In the genomic region with DNA sequence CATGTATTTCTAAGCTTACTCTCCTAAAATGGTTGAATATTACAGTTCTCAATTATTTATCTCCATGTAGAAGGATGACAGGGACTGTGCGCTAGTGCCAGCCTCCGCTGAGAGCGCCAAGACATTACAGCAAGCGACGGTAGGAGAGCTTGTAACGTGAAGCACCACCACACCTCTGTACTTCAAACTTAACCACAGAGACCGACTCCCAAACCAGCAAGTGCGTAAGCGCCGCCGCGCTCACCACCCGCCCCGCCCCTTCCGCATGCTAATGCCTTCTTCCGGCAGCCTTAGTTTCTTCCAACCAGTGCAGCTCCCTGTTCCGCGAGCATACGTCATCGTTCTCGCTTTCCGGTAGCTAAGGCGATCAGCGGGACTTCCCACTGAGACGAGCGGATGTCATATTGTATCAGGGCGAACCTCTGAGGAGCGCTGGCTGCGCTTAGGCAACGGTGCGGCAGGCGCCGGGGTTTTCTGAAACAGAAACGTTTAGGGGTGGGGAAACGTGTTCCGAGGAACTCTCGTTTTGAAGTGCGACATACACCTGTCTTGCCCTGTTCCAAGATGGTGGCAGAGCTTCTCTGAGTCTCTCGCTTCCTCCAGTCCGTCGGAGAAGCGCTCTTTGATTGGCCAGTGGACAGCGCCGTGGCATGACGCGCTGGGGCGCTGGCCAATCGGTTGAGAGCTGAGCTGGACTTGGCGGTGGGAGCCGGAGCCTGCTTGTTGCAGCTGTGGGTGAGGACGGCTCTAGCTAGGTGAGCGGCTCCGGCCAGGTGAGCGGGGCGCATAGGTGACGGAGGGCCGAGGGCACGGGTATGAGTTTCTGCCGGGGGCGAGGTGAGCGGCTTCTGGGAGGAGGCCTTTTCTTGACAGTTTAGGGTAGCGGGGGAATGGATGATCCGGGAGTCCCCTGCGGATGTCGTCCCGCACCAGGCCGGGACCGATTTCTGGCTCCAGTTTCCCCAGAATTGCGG, we compare ENCODE assay signal across 8 cellular contexts. TPM values are rescaled to one million over a fixed set of nuclear protein-coding genes. Genes with fewer than 3 reads are reported as not detected.
DNase-seq lines count a peak whose midpoint lies in the region; ATAC-seq and TF ChIP-seq lines count a peak whose summit lies in the region.

A gene (plus strand): TSS at position 723 of the 974 bp plus-strand sequence. CDS start 2,896 bp downstream, outside the sequence.

- H3K9me3 Mint-ChIP-seq in activated T-cell treated with anti-CD3 and anti-CD28 coated beads, Interleukin-2, amount 50 U/mL, for 24 hours: no peaks in the 10 kb centered on the region

- peaks cover 49% of the 10 kb centered on the region for H3K4me1 Mint-ChIP-seq in activated T-cell treated with anti-CD3 and anti-CD28 coated beads, Interleukin-2, amount 50 U/mL, for 24 hours (ENCODE audit: low read depth)

- H3K27ac Mint-ChIP-seq in activated T-cell treated with anti-CD3 and anti-CD28 coated beads, Interleukin-2, amount 50 U/mL, for 24 hours: peak within 1 kb of the TSS; percentile 100

- in situ Hi-C loops in KBM-7 (cut with MboI; ENCODE audit: low pct_unique_long_range_greater_than_20kb, low sequenced_read_pairs): no loop called here

- H3K4me3 Mint-ChIP-seq in activated T-cell treated with anti-CD3 and anti-CD28 coated beads, Interleukin-2, amount 50 U/mL, for 24 hours: peak within 1 kb of the TSS; percentile 100

- peaks cover 47% of the 10 kb centered on the region for H3K36me3 Mint-ChIP-seq in activated T-cell treated with anti-CD3 and anti-CD28 coated beads, Interleukin-2, amount 50 U/mL, for 24 hours (ENCODE audit: low read depth)

- H3K27me3 Mint-ChIP-seq in activated T-cell treated with anti-CD3 and anti-CD28 coated beads, Interleukin-2, amount 50 U/mL, for 24 hours: no peaks in the 10 kb centered on the region

- peak within 1 kb of the TSS; percentile 97 for H3K4me3 ChIP-seq in epithelial cell of proximal tubule (ENCODE audit: low read depth, low read length)

- peak; percentile 95 for ATAC-seq in GM21717 (IDR thresholded peaks at IDR 0.05; ENCODE audit: unreplicated experiment)

- TF ChIP-seq CTCF in epithelial cell of proximal tubule (conservative IDR thresholded peaks at IDR 0.05; ENCODE audit: low read depth, low read length): no peak

- DNase-seq in DMS153 treated with DMSO at 0.1 percent for 48 hours (lab: John Stamatoyannopoulos, UW; ENCODE audit: unreplicated experiment): peak; percentile 93
- peak; percentile 98 for DNase-seq in KBM-7
- DNase-seq in activated T-cell treated with anti-CD3 and anti-CD28 coated beads, Interleukin-2, amount 50 U/mL, for 24 hours: peak; percentile 97
- DNase-seq in epithelial cell of proximal tubule (ENCODE audit: low read depth): peak; percentile 93
- peak; percentile 97 for DNase-seq in mucosa of gallbladder (ENCODE audit: low spot score)
- DNase-seq in stimulated activated CD8-positive, alpha-beta memory T cell treated with anti-CD3 and anti-CD28 coated beads, Interleukin-4, amount 100 ng/mL, for 4 hours (ENCODE audit: low read depth in 2 of 2, low spot score in 1 of 2): peak; percentile 97 to 98

TF ChIP-seq in PFSK-1, 5 proteins besides CTCF, POLR2A, EP300 and RAD21:
- TF ChIP-seq, protein P1, sequence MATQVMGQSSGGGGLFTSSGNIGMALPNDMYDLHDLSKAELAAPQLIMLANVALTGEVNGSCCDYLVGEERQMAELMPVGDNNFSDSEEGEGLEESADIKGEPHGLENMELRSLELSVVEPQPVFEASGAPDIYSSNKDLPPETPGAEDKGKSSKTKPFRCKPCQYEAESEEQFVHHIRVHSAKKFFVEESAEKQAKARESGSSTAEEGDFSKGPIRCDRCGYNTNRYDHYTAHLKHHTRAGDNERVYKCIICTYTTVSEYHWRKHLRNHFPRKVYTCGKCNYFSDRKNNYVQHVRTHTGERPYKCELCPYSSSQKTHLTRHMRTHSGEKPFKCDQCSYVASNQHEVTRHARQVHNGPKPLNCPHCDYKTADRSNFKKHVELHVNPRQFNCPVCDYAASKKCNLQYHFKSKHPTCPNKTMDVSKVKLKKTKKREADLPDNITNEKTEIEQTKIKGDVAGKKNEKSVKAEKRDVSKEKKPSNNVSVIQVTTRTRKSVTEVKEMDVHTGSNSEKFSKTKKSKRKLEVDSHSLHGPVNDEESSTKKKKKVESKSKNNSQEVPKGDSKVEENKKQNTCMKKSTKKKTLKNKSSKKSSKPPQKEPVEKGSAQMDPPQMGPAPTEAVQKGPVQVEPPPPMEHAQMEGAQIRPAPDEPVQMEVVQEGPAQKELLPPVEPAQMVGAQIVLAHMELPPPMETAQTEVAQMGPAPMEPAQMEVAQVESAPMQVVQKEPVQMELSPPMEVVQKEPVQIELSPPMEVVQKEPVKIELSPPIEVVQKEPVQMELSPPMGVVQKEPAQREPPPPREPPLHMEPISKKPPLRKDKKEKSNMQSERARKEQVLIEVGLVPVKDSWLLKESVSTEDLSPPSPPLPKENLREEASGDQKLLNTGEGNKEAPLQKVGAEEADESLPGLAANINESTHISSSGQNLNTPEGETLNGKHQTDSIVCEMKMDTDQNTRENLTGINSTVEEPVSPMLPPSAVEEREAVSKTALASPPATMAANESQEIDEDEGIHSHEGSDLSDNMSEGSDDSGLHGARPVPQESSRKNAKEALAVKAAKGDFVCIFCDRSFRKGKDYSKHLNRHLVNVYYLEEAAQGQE (IDR thresholded peaks at IDR 0.05; ENCODE audit: insufficient read depth in 1 of 2, low read depth in 2 of 2, low read length in 2 of 2): no peak
- peak; percentile 57 for TF ChIP-seq POLR2AphosphoS5 (IDR thresholded peaks at IDR 0.05; ENCODE audit: low read depth, low read length)

RNA-seq across cellular contexts. Expression of the gene that starts here (rescaled TPM):
- 40.8 TPM for polyA plus RNA-seq in PFSK-1 (2012; ENCODE audit: insufficient read length, low read depth)
- 50.8 and 69.6 TPM in 2 replicates for total RNA-seq in epithelial cell of proximal tubule
- total RNA-seq in mucosa of gallbladder: 69.3 TPM

Comparison
In these comparisons a context has a peak if more than half of its experiments do, and no peak if none do; other contexts are left out.
1. Peak in every context shown above with its lines: DNase-seq, ATAC-seq and H3K4me3 ChIP-seq.